In genomic region chr4:103718993-103719319, GRCh38 we compare ENCODE assay signal across 15 cellular contexts. TPM values are rescaled to one million over a fixed set of nuclear protein-coding genes. Genes with fewer than 3 reads are reported as not detected.
DNase-seq lines count a peak whose midpoint lies in the region; ATAC-seq and TF ChIP-seq lines count a peak whose summit lies in the region.
"Had no signal": no experiment of that assay in that cellular context is flagged by ENCODE, and none has a peak within 500 bp of the region (broad histone marks: within the 10 kb centered on the region; RNA-seq: fewer than 3 reads in every experiment).

No MANE protein-coding gene starts in this region.

- no peak overlapping the region for H3K18ac ChIP-seq in H9 (ENCODE audit: insufficient read length, low read depth, low read length)
- H3K18ac ChIP-seq in trophoblast cell (ENCODE audit: low read length), result no peak overlapping the region

- no peaks in the 10 kb centered on the region for H3K9me3 ChIP-seq in H9 (ENCODE audit: control insufficient read depth, low read depth, low read length)
- H3K9me3 ChIP-seq in iPS DF 6.9 (ENCODE audit: control insufficient read depth, insufficient read depth, low read length), result no peaks in the 10 kb centered on the region
- no peaks in the 10 kb centered on the region for H3K9me3 ChIP-seq in trophoblast cell (ENCODE audit: insufficient read depth, low read depth, low read length)
- H3K9me3 ChIP-seq: colonic mucosa had no signal

- DNase-seq in H9 (no peak), SK-N-DZ (ENCODE audit: low spot score) (peak; percentile 20), iPS DF 6.9 (ENCODE audit: low read depth, low spot score) (no peak), trophoblast cell (peak; percentile 40 to 49), NCI-H2107 (lab: John Stamatoyannopoulos, UW) (no peak)
- DNase-seq in stimulated activated CD4-positive, alpha-beta T cell treated with anti-CD3 and anti-CD28 coated beads, Interleukin-4, amount 100 ng/mL, for 24 hours, result no peak
- DNase-seq in activated CD4-positive, CD25-positive, alpha-beta regulatory T cell treated with anti-CD3 and anti-CD28 coated beads, Interleukin-2, amount 50 U/mL, for 72 hours, result no peak
- DNase-seq: activated CD4-positive, alpha-beta memory T cell treated with anti-CD3 and anti-CD28 coated beads for 36 hours; activated naive CD4-positive, alpha-beta T cell treated with anti-CD3 and anti-CD28 coated beads, Interleukin-2, amount 10 ng/mL, durations not matched to agents 7 days and 5 days; colonic mucosa; naive B cell; NCI-H1694 had no signal

- no peaks in the 10 kb centered on the region for H3K23me2 ChIP-seq in H9 (ENCODE audit: insufficient read length, low read depth, low read length, poor library complexity, severe bottlenecking)

- H3K9me3 Mint-ChIP-seq in H9, result peaks cover 3% of the 10 kb centered on the region in 2 experiments; a peak in 3 of 5 replicates
- H3K9me3 Mint-ChIP-seq: activated CD4-positive, alpha-beta memory T cell treated with anti-CD3 and anti-CD28 coated beads for 36 hours; activated naive CD4-positive, alpha-beta T cell treated with anti-CD3 and anti-CD28 coated beads, Interleukin-2, amount 10 ng/mL, durations not matched to agents 7 days and 5 days; T-helper 2 cell treated with Interferon-gamma antibody and Interleukin-4, amounts not matched to agents 5 μg/mL and 100 μg/mL, for 36 hours had no signal

- H3K27ac ChIP-seq in H9 (ENCODE audit: insufficient read length, low read depth, low read length) (no peak overlapping the region), iPS DF 6.9 (ENCODE audit: low read length) (no peak overlapping the region), trophoblast cell (ENCODE audit: low read depth, low read length) (no peak overlapping the region)
- H3K27ac ChIP-seq: C4-2B, colonic mucosa had no signal

- no peak overlapping the region for H4K5ac ChIP-seq in H9 (ENCODE audit: insufficient read length, low read depth, low read length)

- H3K36me3 Mint-ChIP-seq in H9 (ENCODE audit: insufficient read depth in 1 of 3, low read depth in 3 of 3), result peaks cover 0 to 3% (median 0%) of the 10 kb centered on the region in 3 experiments; a peak in 3 of 7 replicates
- H3K36me3 Mint-ChIP-seq: activated CD4-positive, alpha-beta memory T cell treated with anti-CD3 and anti-CD28 coated beads for 36 hours; activated naive CD4-positive, alpha-beta T cell treated with anti-CD3 and anti-CD28 coated beads, Interleukin-2, amount 10 ng/mL, durations not matched to agents 7 days and 5 days; naive B cell had no signal

- no peak overlapping the region for H4K8ac ChIP-seq in H9 (replicated peaks; ENCODE audit: insufficient read length, low read depth, low read length)
- H4K8ac ChIP-seq in trophoblast cell (ENCODE audit: low read depth, low read length), result no peak overlapping the region

- no peak overlapping the region for H2AFZ ChIP-seq in H9 (ENCODE audit: low read length)
- H2AFZ ChIP-seq in trophoblast cell (ENCODE audit: insufficient read depth, low read length, poor library complexity), result no peak overlapping the region

- no peaks in the 10 kb centered on the region for H3K79me2 ChIP-seq in H9 (ENCODE audit: insufficient read depth, low read length)
- H3K79me2 ChIP-seq in trophoblast cell (ENCODE audit: control insufficient read depth, insufficient read depth, low read length, poor library complexity), result no peaks in the 10 kb centered on the region

- H2BK15ac ChIP-seq in H9 (ENCODE audit: low read depth, low read length), result no peak overlapping the region

- H3K36me3 ChIP-seq in iPS DF 6.9 (ENCODE audit: control insufficient read depth, insufficient read depth, low read length) (no peaks in the 10 kb centered on the region), trophoblast cell (ENCODE audit: control insufficient read depth in 1 of 2, insufficient read depth in 2 of 2, low read length in 2 of 2) (no peaks in the 10 kb centered on the region)
- H3K36me3 ChIP-seq: colonic mucosa had no signal

- H4K91ac ChIP-seq in H9 (ENCODE audit: insufficient read length, low read depth, low read length) (no peak overlapping the region), trophoblast cell (ENCODE audit: low read depth, low read length) (no peak overlapping the region)

- H3K4me1 ChIP-seq in H9 (ENCODE audit: insufficient read depth, low read length), result no peaks in the 10 kb centered on the region
- no peaks in the 10 kb centered on the region; the same call in 1 of the 2 replicates for H3K4me1 ChIP-seq in iPS DF 6.9 (ENCODE audit: control insufficient read depth, insufficient read depth, low read length)
- H3K4me1 ChIP-seq in trophoblast cell (ENCODE audit: control insufficient read depth in 1 of 2, insufficient read depth in 2 of 2, low read length in 2 of 2), result peaks cover 4 to 10% of the 10 kb centered on the region in 2 experiments
- H3K4me1 ChIP-seq: colonic mucosa had no signal

- no peaks in the 10 kb centered on the region for H4K20me1 ChIP-seq in H9 (ENCODE audit: control insufficient read depth, insufficient read depth, insufficient read length)

- H3K4ac ChIP-seq in H9 (ENCODE audit: low read depth, low read length) (no peak overlapping the region), trophoblast cell (ENCODE audit: low read depth, low read length) (no peak overlapping the region)

- H2BK120ac ChIP-seq in H9 (ENCODE audit: low read depth, low read length, poor library complexity, severe bottlenecking) (no peak overlapping the region), trophoblast cell (ENCODE audit: insufficient read depth, low read length, poor library complexity) (no peak overlapping the region)

- H2AK5ac ChIP-seq in H9 (ENCODE audit: insufficient read length, low read length), result no peak overlapping the region
- no peak overlapping the region for H2AK5ac ChIP-seq in trophoblast cell (ENCODE audit: low read length)

- H2BK20ac ChIP-seq in H9 (ENCODE audit: low read depth, low read length, poor library complexity, severe bottlenecking), result no peak overlapping the region

- H4K12ac ChIP-seq in trophoblast cell (ENCODE audit: low read depth, low read length), result no peak overlapping the region

- H3T11ph ChIP-seq in H9 (ENCODE audit: low read length), result no peak overlapping the region

- H3K14ac ChIP-seq in H9 (ENCODE audit: insufficient read depth, low read length), result peak overlapping the region; percentile 25; the same call in 1 of the 2 replicates
- no peak overlapping the region for H3K14ac ChIP-seq in trophoblast cell (ENCODE audit: low read length)

- peak overlapping the region; percentile 62 for H3K4me2 ChIP-seq in H9 (ENCODE audit: insufficient read depth, insufficient read length, low read length)
- H3K4me2 ChIP-seq in trophoblast cell (ENCODE audit: low read length), result peak overlapping the region; percentile 81

- H2BK5ac ChIP-seq in H9 (ENCODE audit: insufficient read length, low read length) (no peak overlapping the region), trophoblast cell (ENCODE audit: low read depth, low read length, poor library complexity) (no peak overlapping the region)

- TF ChIP-seq CTCF in H9 (conservative IDR thresholded peaks at IDR 0.05), result no peak; the same call in 2 of the 3 replicates

- peak overlapping the region; percentile 72 for H3K4me3 Mint-ChIP-seq in H9
- H3K4me3 Mint-ChIP-seq: activated CD4-positive, alpha-beta memory T cell treated with anti-CD3 and anti-CD28 coated beads for 36 hours; activated naive CD4-positive, alpha-beta T cell treated with anti-CD3 and anti-CD28 coated beads, Interleukin-2, amount 10 ng/mL, durations not matched to agents 7 days and 5 days; naive B cell; T-helper 2 cell treated with Interferon-gamma antibody and Interleukin-4, amounts not matched to agents 5 μg/mL and 100 μg/mL, for 36 hours had no signal

- H3K56ac ChIP-seq in H9 (ENCODE audit: insufficient read length, low read depth, low read length), result no peak overlapping the region

- H3K79me1 ChIP-seq in H9 (ENCODE audit: insufficient read depth, low read depth, low read length, poor library complexity, severe bottlenecking), result no peaks in the 10 kb centered on the region
- H3K79me1 ChIP-seq in trophoblast cell (ENCODE audit: low read length), result no peaks in the 10 kb centered on the region

- H3K23ac ChIP-seq in H9 (ENCODE audit: insufficient read length, low read depth, low read length), result no peak overlapping the region
- H3K23ac ChIP-seq in trophoblast cell (ENCODE audit: low read length), result no peak overlapping the region

- no CpG with 5 or more reads among the region's 15 CpGs for WGBS in H9 (ENCODE audit: extremely low coverage, insufficient read length, low lambda C conversion rate)
- no CpG with 5 or more reads among the region's 15 CpGs for WGBS in iPS DF 6.9 (ENCODE audit: insufficient coverage, insufficient read length)
- WGBS in trophoblast cell (ENCODE audit: extremely low coverage, insufficient coverage, insufficient read length), result no CpG with 5 or more reads among the region's 15 CpGs

- H3K27me3 ChIP-seq in H9 (ENCODE audit: insufficient read depth, low read length), result no peaks in the 10 kb centered on the region; the same call in 1 of the 2 replicates
- H3K27me3 ChIP-seq in iPS DF 6.9 (ENCODE audit: control insufficient read depth, insufficient read depth, low read length), result peaks cover 5% of the 10 kb centered on the region; the same call in 1 of the 2 replicates
- H3K27me3 ChIP-seq in trophoblast cell (ENCODE audit: insufficient read depth, low read length), result peaks cover 2% of the 10 kb centered on the region
- H3K27me3 ChIP-seq: colonic mucosa had no signal

- ATAC-seq in GM18861 (IDR thresholded peaks at IDR 0.05; ENCODE audit: unreplicated experiment), result no peak

- H2BK12ac ChIP-seq in H9 (ENCODE audit: insufficient read length, low read depth, low read length), result no peak overlapping the region
- no peak overlapping the region for H2BK12ac ChIP-seq in trophoblast cell (ENCODE audit: low read length)

- H3K4me1 Mint-ChIP-seq in H9, result peaks cover 5% of the 10 kb centered on the region in 2 experiments; a peak in 3 of 4 replicates
- H3K4me1 Mint-ChIP-seq: activated naive CD4-positive, alpha-beta T cell treated with anti-CD3 and anti-CD28 coated beads, Interleukin-2, amount 10 ng/mL, durations not matched to agents 7 days and 5 days; naive B cell had no signal

- H3K27me3 Mint-ChIP-seq in H9 (ENCODE audit: low read depth), result peaks cover 31% of the 10 kb centered on the region

- H3K27ac Mint-ChIP-seq in H9, result no peak overlapping the region
- H3K27ac Mint-ChIP-seq: activated CD4-positive, alpha-beta memory T cell treated with anti-CD3 and anti-CD28 coated beads for 36 hours; activated naive CD4-positive, alpha-beta T cell treated with anti-CD3 and anti-CD28 coated beads, Interleukin-2, amount 10 ng/mL, durations not matched to agents 7 days and 5 days; naive B cell; T-helper 2 cell treated with Interferon-gamma antibody and Interleukin-4, amounts not matched to agents 5 μg/mL and 100 μg/mL, for 36 hours had no signal

- H3K4me3 ChIP-seq in iPS DF 6.9 (ENCODE audit: low read length) (peak overlapping the region; percentile 54; the same call in 1 of the 2 replicates), trophoblast cell (ENCODE audit: low read depth, low read length) (peak overlapping the region; percentile 55)
- H3K4me3 ChIP-seq: colonic mucosa had no signal

- H3K9ac ChIP-seq in H9 (ENCODE audit: extremely low read depth, insufficient read length, low read length), result peak overlapping the region; percentile 1
- H3K9ac ChIP-seq in trophoblast cell (ENCODE audit: low read length), result no peak overlapping the region

RNA-seq across cellular contexts. Expression of gene TACR3, which starts 0.8 kb away (rescaled TPM):
- total RNA-seq in H9 (2021), result 0.44 and 0.53 TPM in 2 replicates
- not detected in 2 replicates for polyA plus RNA-seq in SK-N-DZ (2014; cell fraction: cytosol; rRNA removed)
- not detected in 2 replicates for polyA plus RNA-seq in SK-N-DZ (2014; cell fraction: nucleus; rRNA removed)
- 0.33 and 0.36 TPM in 2 replicates for polyA plus RNA-seq in trophoblast cell (2013)
- total RNA-seq: activated CD4-positive, alpha-beta memory T cell treated with anti-CD3 and anti-CD28 coated beads for 36 hours; colonic mucosa had no signal

Comparison
In these comparisons a context has a peak if more than half of its experiments do, and no peak if none do; other contexts are left out.
1. DNase-seq: peak in SK-N-DZ (single experiment) and trophoblast cell (2 of 2); none in H9 (single experiment), iPS DF 6.9 (single experiment), stimulated activated CD4-positive, alpha-beta T cell treated with anti-CD3 and anti-CD28 coated beads, Interleukin-4, amount 100 ng/mL, for 24 hours (single experiment), NCI-H2107 (single experiment) and activated CD4-positive, CD25-positive, alpha-beta regulatory T cell treated with anti-CD3 and anti-CD28 coated beads, Interleukin-2, amount 50 U/mL, for 72 hours (single experiment).